In genomic region chr16:67149276-67150057, GRCh38 we compare ENCODE assay signal across 8 cellular contexts. TPM values are rescaled to one million over a fixed set of nuclear protein-coding genes. Genes with fewer than 3 reads are reported as not detected.
A peak's percentile ranks its signal among the peaks of the same experiment; 100 is the strongest.
DNase-seq lines count a peak whose midpoint lies in the region; ATAC-seq lines count a peak whose summit lies in the region.

No MANE protein-coding gene starts in this region.

- no peak for ATAC-seq in activated T-cell treated with anti-CD3 and anti-CD28 coated beads, Interleukin-2, amount 50 U/mL, for 4 hours
- ATAC-seq in stimulated activated memory B cell treated with anti-CD40 and anti-IgM and Interleukin-4, amounts not matched to agents 10 μg/mL and 1 μg/mL and 100 μg/mL, for 72 hours = no peak
- ATAC-seq in HG02798 (IDR thresholded peaks at IDR 0.05; ENCODE audit: poor library complexity, unreplicated experiment) (no peak), GM21786 (IDR thresholded peaks at IDR 0.05; ENCODE audit: unreplicated experiment) (no peak), GM18868 (IDR thresholded peaks at IDR 0.05; ENCODE audit: unreplicated experiment) (no peak)

- peaks cover 21% of the 10 kb centered on the region for H3K36me3 Mint-ChIP-seq in activated T-cell treated with anti-CD3 and anti-CD28 coated beads, Interleukin-2, amount 50 U/mL, for 4 hours (ENCODE audit: insufficient read depth)
- H3K36me3 Mint-ChIP-seq in activated CD4-positive, alpha-beta memory T cell treated with anti-CD3 and anti-CD28 coated beads, Interleukin-2, amount 10 ng/mL, durations not matched to agents 7 days and 5 days (ENCODE audit: low read depth) = peaks cover 44% of the 10 kb centered on the region
- H3K36me3 Mint-ChIP-seq in stimulated activated memory B cell treated with anti-CD40 and anti-IgM and Interleukin-4, amounts not matched to agents 10 μg/mL and 1 μg/mL and 100 μg/mL, for 72 hours = peaks cover 50% of the 10 kb centered on the region

- no peak overlapping the region for H3K27ac Mint-ChIP-seq in activated CD4-positive, alpha-beta memory T cell treated with anti-CD3 and anti-CD28 coated beads, Interleukin-2, amount 10 ng/mL, durations not matched to agents 7 days and 5 days
- H3K27ac Mint-ChIP-seq in stimulated activated memory B cell treated with anti-CD40 and anti-IgM and Interleukin-4, amounts not matched to agents 10 μg/mL and 1 μg/mL and 100 μg/mL, for 72 hours = no peak overlapping the region

- H3K9me3 Mint-ChIP-seq in activated T-cell treated with anti-CD3 and anti-CD28 coated beads, Interleukin-2, amount 50 U/mL, for 4 hours = no peaks in the 10 kb centered on the region
- H3K9me3 Mint-ChIP-seq in activated CD4-positive, alpha-beta memory T cell treated with anti-CD3 and anti-CD28 coated beads, Interleukin-2, amount 10 ng/mL, durations not matched to agents 7 days and 5 days = no peaks in the 10 kb centered on the region
- H3K9me3 Mint-ChIP-seq in stimulated activated memory B cell treated with anti-CD40 and anti-IgM and Interleukin-4, amounts not matched to agents 10 μg/mL and 1 μg/mL and 100 μg/mL, for 72 hours = no peaks in the 10 kb centered on the region

- CTCF ChIA-PET in activated CD4-positive, alpha-beta memory T cell treated with anti-CD3 and anti-CD28 coated beads, Interleukin-2, amount 10 ng/mL, durations not matched to agents 7 days and 5 days (lab: Charles Lee) = interaction anchor here (0.9 to 2.3 kb wide), 2 partner anchors 11 to 195 kb away, joined by 3 to 11 read pairs; partner anchors contain the start of genes FBXL8 and TRADD

- H3K4me3 Mint-ChIP-seq in activated T-cell treated with anti-CD3 and anti-CD28 coated beads, Interleukin-2, amount 50 U/mL, for 4 hours = peak overlapping the region; percentile 45
- peak overlapping the region; percentile 43 for H3K4me3 Mint-ChIP-seq in activated CD4-positive, alpha-beta memory T cell treated with anti-CD3 and anti-CD28 coated beads, Interleukin-2, amount 10 ng/mL, durations not matched to agents 7 days and 5 days
- H3K4me3 Mint-ChIP-seq in stimulated activated memory B cell treated with anti-CD40 and anti-IgM and Interleukin-4, amounts not matched to agents 10 μg/mL and 1 μg/mL and 100 μg/mL, for 72 hours = peak overlapping the region; percentile 17

- no peaks in the 10 kb centered on the region for H3K27me3 Mint-ChIP-seq in activated T-cell treated with anti-CD3 and anti-CD28 coated beads, Interleukin-2, amount 50 U/mL, for 4 hours (ENCODE audit: low read depth)
- no peaks in the 10 kb centered on the region for H3K27me3 Mint-ChIP-seq in activated CD4-positive, alpha-beta memory T cell treated with anti-CD3 and anti-CD28 coated beads, Interleukin-2, amount 10 ng/mL, durations not matched to agents 7 days and 5 days
- H3K27me3 Mint-ChIP-seq in stimulated activated memory B cell treated with anti-CD40 and anti-IgM and Interleukin-4, amounts not matched to agents 10 μg/mL and 1 μg/mL and 100 μg/mL, for 72 hours = peaks cover 29% of the 10 kb centered on the region

- POLR2A ChIA-PET in activated CD4-positive, alpha-beta memory T cell treated with anti-CD3 and anti-CD28 coated beads, Interleukin-2, amount 10 ng/mL, durations not matched to agents 7 days and 5 days (lab: Charles Lee) = interaction anchor here (0.7 to 1.1 kb wide), 5 partner anchors 8 to 136 kb away, joined by 3 to 4 read pairs (median 3); partner anchors contain the start of gene NOL3

- peaks cover 21% of the 10 kb centered on the region for H3K4me1 Mint-ChIP-seq in activated T-cell treated with anti-CD3 and anti-CD28 coated beads, Interleukin-2, amount 50 U/mL, for 4 hours (ENCODE audit: low read depth)
- H3K4me1 Mint-ChIP-seq in activated CD4-positive, alpha-beta memory T cell treated with anti-CD3 and anti-CD28 coated beads, Interleukin-2, amount 10 ng/mL, durations not matched to agents 7 days and 5 days = peaks cover 35% of the 10 kb centered on the region
- H3K4me1 Mint-ChIP-seq in stimulated activated memory B cell treated with anti-CD40 and anti-IgM and Interleukin-4, amounts not matched to agents 10 μg/mL and 1 μg/mL and 100 μg/mL, for 72 hours = peaks cover 23% of the 10 kb centered on the region

- no peak for DNase-seq in activated T-cell treated with anti-CD3 and anti-CD28 coated beads, Interleukin-2, amount 50 U/mL, for 4 hours
- DNase-seq in activated T-cell treated with anti-CD3 and anti-CD28 coated beads for 4 hours (no peak), iPS-NIHi11 (ENCODE audit: low spot score) (peak; percentile 95)
- DNase-seq in activated CD4-positive, alpha-beta memory T cell treated with anti-CD3 and anti-CD28 coated beads, Interleukin-2, amount 10 ng/mL, durations not matched to agents 7 days and 5 days = no peak

RNA-seq across cellular contexts. Expression of gene B3GNT9, which starts 1.3 kb away (rescaled TPM):
- 1 to 10 TPM; 1.3 to 1.9 (median 1.3) TPM for total RNA-seq in activated T-cell treated with anti-CD3 and anti-CD28 coated beads, Interleukin-2, amount 50 U/mL, for 4 hours
- total RNA-seq in activated CD4-positive, alpha-beta memory T cell treated with anti-CD3 and anti-CD28 coated beads, Interleukin-2, amount 10 ng/mL, durations not matched to agents 7 days and 5 days = 10 to 100 TPM; 14.6 to 16.2 TPM

RNA-seq across cellular contexts. Expression of gene TRADD, which starts 10.2 kb away (rescaled TPM):
- total RNA-seq in activated T-cell treated with anti-CD3 and anti-CD28 coated beads, Interleukin-2, amount 50 U/mL, for 4 hours = 10 to 100 TPM; 16.0 to 20.3 (median 17.4) TPM
- total RNA-seq in activated CD4-positive, alpha-beta memory T cell treated with anti-CD3 and anti-CD28 coated beads, Interleukin-2, amount 10 ng/mL, durations not matched to agents 7 days and 5 days = 10 to 100 TPM; 96.9 to 97.3 TPM

RNA-seq across cellular contexts. Expression of gene FBXL8, which starts 10.3 kb away (rescaled TPM):
- 1 to 10 TPM; 4.8 to 8.9 (median 6.1) TPM for total RNA-seq in activated T-cell treated with anti-CD3 and anti-CD28 coated beads, Interleukin-2, amount 50 U/mL, for 4 hours
- 10 to 100 TPM; 52.3 to 54.4 TPM for total RNA-seq in activated CD4-positive, alpha-beta memory T cell treated with anti-CD3 and anti-CD28 coated beads, Interleukin-2, amount 10 ng/mL, durations not matched to agents 7 days and 5 days

RNA-seq across cellular contexts. Expression of gene HSF4, which starts 15.1 kb away (rescaled TPM):
- 1 to 10 TPM; 2.8 to 6.1 (median 4.0) TPM for total RNA-seq in activated T-cell treated with anti-CD3 and anti-CD28 coated beads, Interleukin-2, amount 50 U/mL, for 4 hours
- total RNA-seq in activated CD4-positive, alpha-beta memory T cell treated with anti-CD3 and anti-CD28 coated beads, Interleukin-2, amount 10 ng/mL, durations not matched to agents 7 days and 5 days = 100 to 1,000 TPM; 107 to 110 TPM

RNA-seq across cellular contexts. Expression of gene NOL3, which starts 20.9 kb away (rescaled TPM):
- 1 to 10 TPM in 2 of 3 donors, under 1 TPM in 1; 0.99 to 3.7 (median 1.4) TPM for total RNA-seq in activated T-cell treated with anti-CD3 and anti-CD28 coated beads, Interleukin-2, amount 50 U/mL, for 4 hours
- total RNA-seq in activated CD4-positive, alpha-beta memory T cell treated with anti-CD3 and anti-CD28 coated beads, Interleukin-2, amount 10 ng/mL, durations not matched to agents 7 days and 5 days = 10 to 100 TPM; 35.6 to 36.7 TPM

Comparison
In these comparisons a context has a peak if more than half of its experiments do, and no peak if none do; other contexts are left out.
1. RNA of gene B3GNT9, which starts 1.3 kb away (total RNA-seq): 14.6 to 16.2 TPM in activated CD4-positive, alpha-beta memory T cell treated with anti-CD3 and anti-CD28 coated beads, Interleukin-2, amount 10 ng/mL, durations not matched to agents 7 days and 5 days; 1.3 to 1.9 TPM in activated T-cell treated with anti-CD3 and anti-CD28 coated beads, Interleukin-2, amount 50 U/mL, for 4 hours; every median in the first group is over 4 times any median in the second.
2. RNA of gene TRADD, which starts 10.2 kb away (total RNA-seq): 96.9 to 97.3 TPM in activated CD4-positive, alpha-beta memory T cell treated with anti-CD3 and anti-CD28 coated beads, Interleukin-2, amount 10 ng/mL, durations not matched to agents 7 days and 5 days; 16.0 to 20.3 TPM in activated T-cell treated with anti-CD3 and anti-CD28 coated beads, Interleukin-2, amount 50 U/mL, for 4 hours; every median in the first group is over 4 times any median in the second.
3. RNA of gene FBXL8, which starts 10.3 kb away (total RNA-seq): 52.3 to 54.4 TPM in activated CD4-positive, alpha-beta memory T cell treated with anti-CD3 and anti-CD28 coated beads, Interleukin-2, amount 10 ng/mL, durations not matched to agents 7 days and 5 days; 4.8 to 8.9 TPM in activated T-cell treated with anti-CD3 and anti-CD28 coated beads, Interleukin-2, amount 50 U/mL, for 4 hours; every median in the first group is over 4 times any median in the second.
4. Peak in every context shown above with its lines, with median percentiles within 50 percentile points of each other: H3K4me3 Mint-ChIP-seq.